Comparison of ENCODE assay signal across 8 cellular contexts in the genomic region with DNA sequence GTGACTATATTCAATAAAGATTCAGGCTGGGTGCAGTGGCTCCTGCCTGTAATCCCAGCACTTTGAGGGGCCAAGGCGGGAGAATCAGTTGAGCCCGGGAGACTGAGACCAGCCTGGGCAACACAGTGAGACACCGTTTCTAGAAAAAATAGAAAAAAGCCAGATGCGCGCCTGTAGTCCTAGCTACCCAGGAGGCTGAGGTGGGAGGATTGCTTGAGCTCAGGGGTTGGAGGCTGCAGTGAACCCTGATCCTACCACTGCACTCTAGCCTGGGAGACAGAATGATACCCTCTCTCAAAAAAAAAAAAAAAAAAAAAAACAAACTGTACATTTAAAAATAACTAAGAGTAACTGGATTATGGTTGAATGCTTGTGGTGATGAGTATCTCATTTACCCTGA. TPM values are rescaled to one million over a fixed set of nuclear protein-coding genes. Genes with fewer than 3 reads are reported as not detected.
DNase-seq lines count a peak whose midpoint lies in the region; ATAC-seq and TF ChIP-seq lines count a peak whose summit lies in the region.

No MANE protein-coding gene starts in this region.

- in situ Hi-C loops in astrocyte of the spinal cord (cut with HindIII; ENCODE audit: low sequenced_read_pairs) = loop anchor here (25.0 kb wide), 1 partner anchor 159 kb away; no protein-coding TSS in a partner anchor

- no peak overlapping the region for H2AFZ ChIP-seq in mesenchymal stem cell (ENCODE audit: low read depth, low read length)

- H3K4me3 ChIP-seq in astrocyte of the spinal cord (ENCODE audit: low read depth, low read length) = peak overlapping the region; percentile 95
- peak overlapping the region in 1 of 2 experiments; percentile 90 for H3K4me3 ChIP-seq in mesenchymal stem cell (ENCODE audit: insufficient read depth in 1 of 2, low read depth in 1 of 2, low read length in 2 of 2)

- TF ChIP-seq CTCF in astrocyte of the spinal cord (IDR thresholded peaks at IDR 0.05; ENCODE audit: low read depth, low read length) = no peak

- WGBS in mesenchymal stem cell = 85% methylated on average over 3 of the region's 5 CpGs

- no peak overlapping the region for H3K27ac Mint-ChIP-seq in stimulated activated naive CD8-positive, alpha-beta T cell treated with anti-CD3 and anti-CD28 coated beads, Interleukin-15, Interleukin-2, amounts not matched to agents 100 ng/mL and 50 ng/mL, for 24 hours

- DNase-seq in stimulated activated naive CD8-positive, alpha-beta T cell treated with anti-CD3 and anti-CD28 coated beads, Interleukin-15, Interleukin-2, amounts not matched to agents 100 U/mL and 50 U/mL, for 24 hours = no peak
- DNase-seq in astrocyte of the spinal cord (ENCODE audit: low read depth, low spot score) (no peak), mesenchymal stem cell (no peak), T1000 (lab: John Stamatoyannopoulos, UW) (no peak), NCI-H2196 (lab: John Stamatoyannopoulos, UW; ENCODE audit: unreplicated experiment) (no peak), activated gamma-delta T cell treated with Interleukin-2 at 50 U/mL for 16 hours (no peak)

- H3K23ac ChIP-seq in mesenchymal stem cell (ENCODE audit: low read length in 2 of 2) = no peak overlapping the region

- H3K79me1 ChIP-seq in mesenchymal stem cell (replicated peaks; ENCODE audit: low read length, poor library complexity, severe bottlenecking) = peaks cover 19% of the 10 kb centered on the region

- H2BK12ac ChIP-seq in mesenchymal stem cell (ENCODE audit: low read length in 2 of 2) = no peak overlapping the region

- peak overlapping the region; percentile 28 for H3K4me3 Mint-ChIP-seq in stimulated activated naive CD8-positive, alpha-beta T cell treated with anti-CD3 and anti-CD28 coated beads, Interleukin-15, Interleukin-2, amounts not matched to agents 100 ng/mL and 50 ng/mL, for 24 hours

- no peak overlapping the region for H3K4me2 ChIP-seq in mesenchymal stem cell (ENCODE audit: low read length, poor library complexity, severe bottlenecking)

- no peak overlapping the region for H2BK120ac ChIP-seq in mesenchymal stem cell (ENCODE audit: low read depth, low read length)

- peak overlapping the region; percentile 12 for H4K8ac ChIP-seq in mesenchymal stem cell (ENCODE audit: low read length)

- no peak overlapping the region for H3K27ac ChIP-seq in mesenchymal stem cell (ENCODE audit: low read length, poor library complexity, severe bottlenecking)

- H3K9ac ChIP-seq in mesenchymal stem cell (ENCODE audit: low read length) = peak overlapping the region; percentile 92

- H2BK15ac ChIP-seq in mesenchymal stem cell (ENCODE audit: low read depth, poor library complexity, severe bottlenecking) = no peak overlapping the region

- H3K27me3 Mint-ChIP-seq in stimulated activated naive CD8-positive, alpha-beta T cell treated with anti-CD3 and anti-CD28 coated beads, Interleukin-15, Interleukin-2, amounts not matched to agents 100 ng/mL and 50 ng/mL, for 24 hours = peaks cover 6% of the 10 kb centered on the region

- no peak overlapping the region for H3K4ac ChIP-seq in mesenchymal stem cell (ENCODE audit: low read depth in 1 of 2, low read length in 2 of 2)

- peaks cover 5% of the 10 kb centered on the region for H3K36me3 Mint-ChIP-seq in stimulated activated naive CD8-positive, alpha-beta T cell treated with anti-CD3 and anti-CD28 coated beads, Interleukin-15, Interleukin-2, amounts not matched to agents 100 ng/mL and 50 ng/mL, for 24 hours (ENCODE audit: low read depth)

- H3K36me3 ChIP-seq in mesenchymal stem cell (ENCODE audit: control insufficient read depth in 1 of 2, insufficient read depth in 2 of 2, low read depth in 1 of 2, low read length in 2 of 2) = peaks cover 0 to 8% of the 10 kb centered on the region in 2 experiments

- H3K9me3 Mint-ChIP-seq in stimulated activated naive CD8-positive, alpha-beta T cell treated with anti-CD3 and anti-CD28 coated beads, Interleukin-15, Interleukin-2, amounts not matched to agents 100 ng/mL and 50 ng/mL, for 24 hours = no peaks in the 10 kb centered on the region

- H3K9me3 ChIP-seq in mesenchymal stem cell (ENCODE audit: control insufficient read depth, low read length) = no peaks in the 10 kb centered on the region

- peaks cover 3% of the 10 kb centered on the region for H3K4me1 Mint-ChIP-seq in stimulated activated naive CD8-positive, alpha-beta T cell treated with anti-CD3 and anti-CD28 coated beads, Interleukin-15, Interleukin-2, amounts not matched to agents 100 ng/mL and 50 ng/mL, for 24 hours (ENCODE audit: low read depth)

- ATAC-seq in stimulated activated naive CD8-positive, alpha-beta T cell treated with anti-CD3 and anti-CD28 coated beads, Interleukin-15, Interleukin-2, amounts not matched to agents 100 U/mL and 50 U/mL, for 24 hours = no peak
- ATAC-seq in HG03280 (IDR thresholded peaks at IDR 0.05; ENCODE audit: unreplicated experiment) = no peak

- no peak overlapping the region for H4K91ac ChIP-seq in mesenchymal stem cell (ENCODE audit: low read length)

- no peak overlapping the region for H2AK5ac ChIP-seq in mesenchymal stem cell (ENCODE audit: low read length, severe bottlenecking)

- no peaks in the 10 kb centered on the region for H3K27me3 ChIP-seq in mesenchymal stem cell (ENCODE audit: control insufficient read depth in 1 of 2, insufficient read depth in 1 of 2, low read length in 2 of 2)

- peaks cover 3% of the 10 kb centered on the region for H3K4me1 ChIP-seq in mesenchymal stem cell (ENCODE audit: control insufficient read depth, insufficient read depth, low read depth, low read length)

- H3K14ac ChIP-seq in mesenchymal stem cell (ENCODE audit: low read length in 2 of 2) = no peak overlapping the region

- no peak overlapping the region for H3K18ac ChIP-seq in mesenchymal stem cell (ENCODE audit: low read depth in 1 of 2, low read length in 2 of 2)

- no peak overlapping the region for H2BK5ac ChIP-seq in mesenchymal stem cell (ENCODE audit: low read depth, low read length, poor library complexity, severe bottlenecking)

RNA-seq across cellular contexts. Expression of a gene that starts 1.1 kb away (rescaled TPM):
- polyA plus RNA-seq in mesenchymal stem cell (2013, experiment 1 of 2) = 6.2 TPM
- 5.9 TPM for polyA plus RNA-seq in mesenchymal stem cell (2013, experiment 2 of 2)
